ENCODE assay signal across 33 cellular contexts in the genomic region with DNA sequence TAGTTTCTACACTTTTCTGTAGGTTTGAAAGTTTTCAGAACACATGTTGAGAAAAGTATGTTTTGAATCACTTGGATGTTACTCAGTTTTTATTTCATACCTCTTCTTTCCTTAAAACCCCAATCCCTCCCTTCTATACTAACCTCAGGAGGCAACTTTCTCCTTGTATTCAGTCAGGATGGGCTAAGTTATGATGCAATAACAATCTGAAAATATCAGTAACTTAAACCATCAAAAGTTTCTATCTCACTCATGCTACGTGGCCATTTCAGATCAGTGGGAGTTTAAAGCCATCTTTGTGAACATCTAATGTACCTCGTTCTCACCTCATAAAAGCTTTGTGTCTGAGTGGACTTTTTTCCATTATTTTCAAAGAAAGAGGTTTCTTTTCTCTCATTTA.
DNase-seq lines count a peak whose midpoint lies in the region; ATAC-seq, FAIRE-seq and TF ChIP-seq lines count a peak whose summit lies in the region.
"Had no signal": no experiment of that assay in that cellular context is flagged by ENCODE, and none has a peak within 500 bp of the region (broad histone marks: within the 10 kb centered on the region; RNA-seq: fewer than 3 reads in every experiment).

No MANE protein-coding gene starts in this region.

- TF ChIP-seq POLR2A in HepG2 (IDR thresholded peaks at IDR 0.05; ENCODE audit: insufficient read depth in 1 of 2, low read depth in 2 of 2, low read length in 2 of 2): no peak
- TF ChIP-seq POLR2A in right lobe of liver (IDR thresholded peaks at IDR 0.05): no peak
- no peak for TF ChIP-seq POLR2A in IMR-90 (IDR thresholded peaks at IDR 0.05; ENCODE audit: low read depth, low read length)
- no peak for TF ChIP-seq POLR2A in K562 (conservative IDR thresholded peaks at IDR 0.05)

- no peak overlapping the region for H2BK15ac ChIP-seq in IMR-90 (ENCODE audit: low read depth, low read length)

- no peak for ATAC-seq in HepG2
- ATAC-seq in right lobe of liver: no peak
- ATAC-seq in IMR-90 (ENCODE audit: low read depth): no peak
- no peak for ATAC-seq in K562
- ATAC-seq in HG02884 (IDR thresholded peaks at IDR 0.05; ENCODE audit: unreplicated experiment): no peak
- ATAC-seq: A549; CD8-positive, alpha-beta T cell had no signal

- no peak overlapping the region for H4K91ac ChIP-seq in IMR-90 (ENCODE audit: insufficient read depth, low read depth, low read length)

- FAIRE-seq in HepG2 (lab: Jason Lieb, UNC): no peak
- FAIRE-seq in K562 (lab: Jason Lieb, UNC): no peak
- FAIRE-seq: A204.1, A549, D721Med had no signal

- H4K5ac ChIP-seq in IMR-90 (ENCODE audit: low read depth, low read length): no peak overlapping the region

- H2AFZ ChIP-seq in HepG2 (ENCODE audit: low read length) (no peak overlapping the region), IMR-90 (replicated peaks; ENCODE audit: low read length, poor library complexity) (no peak overlapping the region), K562 (ENCODE audit: low read depth, low read length) (no peak overlapping the region)

- no peak overlapping the region for H3K4ac ChIP-seq in IMR-90 (ENCODE audit: low read depth, low read length)

- no peak overlapping the region for H3K23ac ChIP-seq in IMR-90 (ENCODE audit: low read depth, low read length)

- DNase-seq in HepG2 (ENCODE audit: low spot score) (no peak), right lobe of liver (no peak), IMR-90 (no peak), K562 (ENCODE audit: extremely low read depth in 1 of 4, low spot score in 3 of 4) (no peak), Kasumi-1 (lab: John Stamatoyannopoulos, UW) (no peak)
- DNase-seq: 8988T; ACHN; AML-193; BE2C; C1 segment of cervical spinal cord; Caco-2; Calu3; CD4-positive, alpha-beta memory T cell; CD4-positive, alpha-beta T cell; CD4-positive, CD25-positive, alpha-beta regulatory T cell; CD8-positive, alpha-beta memory T cell; CD8-positive, alpha-beta T cell; COR-L47; DMS 273 treated with DMSO at 0.1 percent for 48 hours; DMS153; DMS53; DMS79; DMS79 treated with DMSO at 0.1 percent for 48 hours; DND-41; EL had no signal

- dilution Hi-C loops in IMR-90 (cut with HindIII; ENCODE audit: low sequenced_read_pairs, unreplicated experiment): no loop called here

- H3K9ac ChIP-seq in HepG2 (ENCODE audit: insufficient read depth, low read depth, low read length) (no peak overlapping the region), IMR-90 (ENCODE audit: low read depth, low read length) (no peak overlapping the region), K562 (ENCODE audit: insufficient read depth in 1 of 2, low read depth in 2 of 2, low read length in 2 of 2) (no peak overlapping the region)
- H3K9ac ChIP-seq: BLaER1; BLaER1 treated with 17β-estradiol and CSF1 and Interleukin-3, amounts not matched to agents 10 nM and 100 nM had no signal

- TF ChIP-seq CTCF in HepG2 (CRISPR knock-in tag; IDR thresholded peaks at IDR 0.05) (no peak), right lobe of liver (IDR thresholded peaks at IDR 0.05) (no peak), IMR-90 (conservative IDR thresholded peaks at IDR 0.05; ENCODE audit: low read depth, low read length) (no peak), K562 (IDR thresholded peaks at IDR 0.05 in 2 of 3, conservative IDR thresholded peaks at IDR 0.05 in 1 of 3; ENCODE audit: insufficient read depth in 2 of 3, low read depth in 1 of 3, low read length in 3 of 3) (no peak)

- H4K8ac ChIP-seq in IMR-90 (ENCODE audit: low read depth in 2 of 2, low read length in 2 of 2): no peak overlapping the region

- H3K27me3 ChIP-seq in HepG2 (ENCODE audit: control insufficient read depth in 1 of 2, insufficient read depth in 2 of 2, low read length in 2 of 2) (no peaks in the 10 kb centered on the region; a peak in 1 of 5 replicates), right lobe of liver (no peaks in the 10 kb centered on the region), IMR-90 (ENCODE audit: control insufficient read depth, insufficient read depth, low read length) (no peaks in the 10 kb centered on the region), K562 (ENCODE audit: control insufficient read depth in 2 of 2, insufficient read depth in 2 of 2, low read length in 2 of 2) (no peaks in the 10 kb centered on the region)
- H3K27me3 ChIP-seq: BLaER1; BLaER1 treated with 17β-estradiol and CSF1 and Interleukin-3, amounts not matched to agents 10 nM and 100 nM had no signal

- H3K14ac ChIP-seq in IMR-90 (replicated peaks; ENCODE audit: low read depth, low read length): no peak overlapping the region

- in situ Hi-C loops in HepG2 (cut with HindIII; ENCODE audit: extremely low pct_ligation_motif_present, low pct_unique_long_range_greater_than_20kb): loop anchor here (10.0 kb wide), 1 partner anchor 480 kb away; no protein-coding TSS in a partner anchor
- in situ Hi-C loops in IMR-90 (cut with MboI; ENCODE audit: low sequenced_read_pairs): no loop called here
- in situ Hi-C loops in K562 (cut with MboI): loop anchor here (10.0 to 25.0 kb wide), 2 partner anchors 480 to 727 kb away; no protein-coding TSS in a partner anchor

- H2BK120ac ChIP-seq in IMR-90 (ENCODE audit: low read depth, low read length): no peak overlapping the region

- no peaks in the 10 kb centered on the region for H3K79me1 ChIP-seq in IMR-90 (ENCODE audit: low read depth in 1 of 2, low read length in 2 of 2)

- H2BK5ac ChIP-seq in IMR-90 (ENCODE audit: low read depth, low read length, poor library complexity, severe bottlenecking): no peak overlapping the region

- no peak overlapping the region for H2AK5ac ChIP-seq in IMR-90 (ENCODE audit: low read depth, low read length)

- H2BK20ac ChIP-seq in IMR-90 (ENCODE audit: low read depth, low read length): no peak overlapping the region

- H3K9me1 ChIP-seq in IMR-90 (ENCODE audit: insufficient read depth, low read length) (no peaks in the 10 kb centered on the region), K562 (ENCODE audit: control insufficient read depth, insufficient read depth, low read length) (no peaks in the 10 kb centered on the region)

- POLR2A ChIA-PET in HepG2 (lab: Yijun Ruan, JAX) (no interaction called here), IMR-90 (lab: Charles Lee; ENCODE audit: unreplicated experiment) (no interaction called here), K562 (lab: Yijun Ruan, JAX) (no interaction called here)

- TF ChIP-seq EP300 in HepG2 (IDR thresholded peaks at IDR 0.05; ENCODE audit: low read depth in 2 of 2, low read length in 2 of 2): no peak
- TF ChIP-seq EP300 in HepG2 (CRISPR knock-in tag; IDR thresholded peaks at IDR 0.05; ENCODE audit: borderline replicate concordance): no peak
- TF ChIP-seq EP300 in K562 (IDR thresholded peaks at IDR 0.05; ENCODE audit: low read length): no peak

- BruUV-seq in HepG2 (replicated peaks; lab: Mats Ljungman, UMichigan) (no TSS peak), IMR-90 (replicated peaks; lab: Mats Ljungman, UMichigan) (no TSS peak), K562 (replicated peaks; lab: Mats Ljungman, UMichigan) (no TSS peak)

- intact Hi-C loops in HepG2 (cut with micrococcal nuclease; ENCODE audit: unreplicated experiment): no loop called here
- intact Hi-C loops in right lobe of liver (cut with DNase I): no loop called here
- intact Hi-C loops in IMR-90 (cut with micrococcal nuclease): no loop called here
- intact Hi-C loops in K562 (cut with micrococcal nuclease): loop anchor here (1.0 to 5.0 kb wide), 2 partner anchors 424 to 772 kb away; no protein-coding TSS in a partner anchor

- TF ChIP-seq RAD21 in HepG2 (CRISPR knock-in tag; IDR thresholded peaks at IDR 0.05) (no peak), IMR-90 (IDR thresholded peaks at IDR 0.05; ENCODE audit: low read length) (no peak), K562 (CRISPR knock-in tag; conservative IDR thresholded peaks at IDR 0.05 in 1 of 2, IDR thresholded peaks at IDR 0.05 in 1 of 2) (no peak)

- no peak overlapping the region for H3K4me2 ChIP-seq in HepG2 (ENCODE audit: low read depth, low read length)
- no peak overlapping the region for H3K4me2 ChIP-seq in IMR-90 (ENCODE audit: low read depth, low read length)
- no peak overlapping the region for H3K4me2 ChIP-seq in K562 (ENCODE audit: insufficient read depth, low read length)
- H3K4me2 ChIP-seq: A549; BLaER1; BLaER1 treated with 17β-estradiol and CSF1 and Interleukin-3, amounts not matched to agents 10 nM and 100 nM had no signal

- WGBS in HepG2 (ENCODE audit: low lambda C conversion rate): 0% methylated on average over 2 of the region's 2 CpGs
- 49% methylated on average over 2 of the region's 2 CpGs for WGBS in right lobe of liver (ENCODE audit: insufficient coverage, low coverage, low lambda C conversion rate, missing lambda C conversion rate)
- no CpG with 5 or more reads among the region's 2 CpGs for WGBS in IMR-90 (ENCODE audit: extremely low coverage in 2 of 2, insufficient read length in 1 of 2), 2 experiments
- 0% methylated on average over 2 of the region's 2 CpGs for WGBS in K562 (ENCODE audit: insufficient coverage, low coverage, missing lambda C conversion rate)

- H3K27ac ChIP-seq in HepG2 (ENCODE audit: extremely low read length, insufficient read depth, low read length) (no peak overlapping the region), right lobe of liver (no peak overlapping the region), IMR-90 (ENCODE audit: insufficient read depth, low read length) (no peak overlapping the region), K562 (ENCODE audit: extremely low read depth, low read depth, low read length) (no peak overlapping the region)
- H3K27ac ChIP-seq: 22Rv1; A549; BLaER1; BLaER1 treated with 17β-estradiol and CSF1 and Interleukin-3, amounts not matched to agents 10 nM and 100 nM; C4-2B had no signal

- H3K36me3 ChIP-seq in HepG2 (replicated peaks in 1 of 2; ENCODE audit: control insufficient read depth in 1 of 2, insufficient read depth in 2 of 2, low read length in 2 of 2): no peaks in the 10 kb centered on the region
- no peaks in the 10 kb centered on the region for H3K36me3 ChIP-seq in right lobe of liver
- no peaks in the 10 kb centered on the region for H3K36me3 ChIP-seq in IMR-90 (ENCODE audit: control insufficient read depth, insufficient read depth, low read length)
- no peaks in the 10 kb centered on the region for H3K36me3 ChIP-seq in K562 (ENCODE audit: control insufficient read depth, insufficient read depth, low read length)
- H3K36me3 ChIP-seq: BE2C; BLaER1; BLaER1 treated with 17β-estradiol and CSF1 and Interleukin-3, amounts not matched to agents 10 nM and 100 nM had no signal

- H3K56ac ChIP-seq in IMR-90 (ENCODE audit: extremely low read depth, insufficient read depth, low read length): no peak overlapping the region

- CTCF ChIA-PET in HepG2 (lab: Yijun Ruan, JAX; ENCODE audit: low intra/inter-chr PET ratio, low total read pairs): no interaction called here
- CTCF ChIA-PET in IMR-90 (lab: Yijun Ruan, JAX): interaction anchor here (1.0 kb wide), 1 partner anchor 424 kb away, joined by 4 read pairs; no protein-coding TSS in a partner anchor
- CTCF ChIA-PET in K562 (lab: Yijun Ruan, JAX; ENCODE audit: low intra/inter-chr PET ratio): no interaction called here

- H3K4me3 ChIP-seq in HepG2 (replicated peaks in 1 of 3; ENCODE audit: insufficient read depth in 1 of 3, low read depth in 2 of 3, low read length in 3 of 3): no peak overlapping the region
- H3K4me3 ChIP-seq in right lobe of liver: no peak overlapping the region
- H3K4me3 ChIP-seq in IMR-90 (ENCODE audit: insufficient read depth, low read depth, low read length): no peak overlapping the region
- no peak overlapping the region for H3K4me3 ChIP-seq in K562
- H3K4me3 ChIP-seq: A549; BLaER1; BLaER1 treated with 17β-estradiol and CSF1 and Interleukin-3, amounts not matched to agents 10 nM and 100 nM had no signal

- no peaks in the 10 kb centered on the region for H3K9me3 ChIP-seq in HepG2 (ENCODE audit: low read length)
- H3K9me3 ChIP-seq in right lobe of liver: no peaks in the 10 kb centered on the region
- no peaks in the 10 kb centered on the region for H3K9me3 ChIP-seq in IMR-90 (ENCODE audit: control insufficient read depth, insufficient read depth, low read length)
- no peaks in the 10 kb centered on the region for H3K9me3 ChIP-seq in K562 (replicated peaks; ENCODE audit: control insufficient read depth, insufficient read depth, low read depth, low read length)
- H3K9me3 ChIP-seq: A549, BE2C, BLaER1, Caco-2 had no signal

- no peaks in the 10 kb centered on the region for H3K4me1 ChIP-seq in HepG2 (ENCODE audit: insufficient read depth, low read length)
- H3K4me1 ChIP-seq in right lobe of liver: no peaks in the 10 kb centered on the region
- H3K4me1 ChIP-seq in IMR-90 (ENCODE audit: control insufficient read depth, insufficient read depth, low read length): no peaks in the 10 kb centered on the region
- no peaks in the 10 kb centered on the region for H3K4me1 ChIP-seq in K562 (replicated peaks in 1 of 2; ENCODE audit: control insufficient read depth in 2 of 2, insufficient read depth in 2 of 2, low read length in 2 of 2)
- H3K4me1 ChIP-seq: A549; BE2C; BLaER1; BLaER1 treated with 17β-estradiol and CSF1 and Interleukin-3, amounts not matched to agents 10 nM and 100 nM; Caco-2 had no signal

- H4K20me1 ChIP-seq in HepG2 (ENCODE audit: insufficient read depth, low read length): no peaks in the 10 kb centered on the region
- H4K20me1 ChIP-seq in IMR-90 (ENCODE audit: insufficient read depth, low read length): no peaks in the 10 kb centered on the region
- H4K20me1 ChIP-seq in K562 (replicated peaks; ENCODE audit: control insufficient read depth, insufficient read depth, low read length): no peaks in the 10 kb centered on the region
- H4K20me1 ChIP-seq: BLaER1; BLaER1 treated with 17β-estradiol and CSF1 and Interleukin-3, amounts not matched to agents 10 nM and 100 nM had no signal

- no peak overlapping the region for H2AK9ac ChIP-seq in IMR-90 (replicated peaks; ENCODE audit: low read depth, low read length, poor library complexity)

- no peak overlapping the region for H3K18ac ChIP-seq in IMR-90 (ENCODE audit: low read depth, low read length)

- no peaks in the 10 kb centered on the region for H3K79me2 ChIP-seq in HepG2 (ENCODE audit: insufficient read depth, low read length)
- no peaks in the 10 kb centered on the region for H3K79me2 ChIP-seq in K562 (ENCODE audit: control insufficient read depth, insufficient read depth, low read length)
